ENCODE assay signal across 9 cellular contexts in the genomic region with DNA sequence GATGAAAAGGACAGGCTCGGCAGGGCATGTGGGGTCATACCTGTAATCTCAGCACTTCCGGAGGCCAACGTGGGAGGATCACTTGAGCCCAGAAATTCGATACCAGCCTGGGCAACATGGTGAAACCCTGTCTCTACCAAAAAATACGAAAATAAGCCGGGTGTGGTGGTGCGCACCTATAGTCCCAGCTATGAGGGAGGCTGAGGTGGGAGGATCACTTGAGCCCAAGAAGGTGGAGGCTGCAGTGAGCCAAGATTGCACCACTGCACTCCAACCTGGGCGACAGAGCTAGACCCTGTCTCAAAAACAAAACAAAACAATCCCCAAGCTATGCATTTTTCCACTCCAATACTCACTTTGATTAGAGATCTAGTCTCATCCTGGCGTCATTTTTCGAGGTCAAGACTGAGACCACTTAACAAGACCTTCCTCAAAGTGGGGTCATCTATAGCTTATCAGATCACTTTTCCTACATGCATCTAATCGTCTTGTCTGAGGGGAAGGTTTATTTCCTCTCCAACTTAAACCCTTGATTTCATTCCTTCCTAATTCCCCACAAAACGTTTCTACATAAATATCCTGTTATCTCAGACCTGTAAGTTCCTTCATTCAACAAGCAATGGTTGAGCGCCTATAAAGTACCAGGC. TPM values are rescaled to one million over a fixed set of nuclear protein-coding genes. Genes with fewer than 3 reads are reported as not detected.
DNase-seq lines count a peak whose midpoint lies in the region; ATAC-seq and TF ChIP-seq lines count a peak whose summit lies in the region.
"Had no signal": no experiment of that assay in that cellular context is flagged by ENCODE, and none has a peak within 500 bp of the region (broad histone marks: within the 10 kb centered on the region; RNA-seq: fewer than 3 reads in every experiment).

No MANE protein-coding gene starts in this region.

- no peaks in the 10 kb centered on the region for H3K27me3 Mint-ChIP-seq in naive thymus-derived CD8-positive, alpha-beta T cell

- DNase-seq in AG04450 (ENCODE audit: low read depth, low spot score) = no peak
- DNase-seq in Jurkat, Clone E6-1 (ENCODE audit: low read depth, low spot score) = no peak
- DNase-seq in coronary artery (ENCODE audit: low spot score) = no peak
- no peak for DNase-seq in naive thymus-derived CD8-positive, alpha-beta T cell
- DNase-seq in stimulated activated CD4-positive, alpha-beta T cell treated with anti-CD3 and anti-CD28 coated beads, Interleukin-1b, Interleukin-23, amount 100 ng/mL, for 48 hours = no peak
- DNase-seq in germinal center (ENCODE audit: low spot score) = no peak
- DNase-seq in GF-D8 (lab: John Stamatoyannopoulos, UW) = no peak
- DNase-seq: NCI-H1417 treated with DMSO at 0.1 percent for 48 hours had no signal

- no peak for TF ChIP-seq CTCF in AG04450 (IDR thresholded peaks at IDR 0.05; ENCODE audit: low read depth, low read length)
- TF ChIP-seq CTCF in coronary artery (IDR thresholded peaks at IDR 0.05) = no peak

- H3K4me3 ChIP-seq in AG04450 (ENCODE audit: low read depth, low read length) (peak overlapping the region; percentile 72), coronary artery (peak overlapping the region; percentile 90)
- H3K4me3 ChIP-seq in Jurkat, Clone E6-1 (ENCODE audit: low read length) = peak overlapping the region; percentile 72

- POLR2A ChIA-PET in AG04450 (lab: Yijun Ruan, JAX) = no interaction called here
- POLR2A ChIA-PET in naive thymus-derived CD8-positive, alpha-beta T cell (lab: Charles Lee) = interaction anchor here (0.9 to 1.0 kb wide), 2 partner anchors 14 to 151 kb away, joined by 3 to 5 read pairs; no protein-coding TSS in a partner anchor

- ATAC-seq in naive thymus-derived CD8-positive, alpha-beta T cell = no peak
- no peak for ATAC-seq in GM18909 (IDR thresholded peaks at IDR 0.05; ENCODE audit: poor library complexity, unreplicated experiment)

- CTCF ChIA-PET in AG04450 (lab: Charles Lee) = no interaction called here

- peak overlapping the region; percentile 90 to 98 (median 97) for H3K27ac Mint-ChIP-seq in naive thymus-derived CD8-positive, alpha-beta T cell

- no peaks in the 10 kb centered on the region for H3K9me3 ChIP-seq in AG04450 (ENCODE audit: control insufficient read depth, insufficient read depth, low read length)

- peak overlapping the region; percentile 88 to 100 (median 94) for H3K4me3 Mint-ChIP-seq in naive thymus-derived CD8-positive, alpha-beta T cell

- H3K4me1 Mint-ChIP-seq in naive thymus-derived CD8-positive, alpha-beta T cell = peaks cover 7 to 28% (median 22%) of the 10 kb centered on the region in 4 donors

- H3K9me3 Mint-ChIP-seq in naive thymus-derived CD8-positive, alpha-beta T cell = no peaks in the 10 kb centered on the region

- H3K27me3 ChIP-seq in AG04450 (ENCODE audit: control insufficient read depth, insufficient read depth, low read length) = no peaks in the 10 kb centered on the region

- H3K27ac ChIP-seq in AG04450 (ENCODE audit: low read depth, low read length) = no peak overlapping the region
- H3K27ac ChIP-seq in coronary artery = peak overlapping the region in 1 of 2 donors; percentile 93

- H3K36me3 Mint-ChIP-seq in naive thymus-derived CD8-positive, alpha-beta T cell = peaks cover 0 to 17% (median 0%) of the 10 kb centered on the region in 3 donors

RNA-seq across cellular contexts. Expression of a gene that starts 1.3 kb away (rescaled TPM):
- polyA plus RNA-seq in AG04450 (2011; rRNA removed) = 3.8 and 5.0 TPM in 2 replicates
- 1.7 and 1.9 TPM in 2 replicates for polyA minus RNA-seq in AG04450 (2011; rRNA and poly(A)+ RNA removed)
- polyA plus RNA-seq in Jurkat, Clone E6-1 (2012; ENCODE audit: insufficient read depth, insufficient read length) = 14.0 TPM
- total RNA-seq in naive thymus-derived CD8-positive, alpha-beta T cell = 10 to 100 TPM; 17.1 to 18.7 TPM
- 1 to 10 TPM; 2.4 to 6.3 (median 2.8) TPM for polyA plus RNA-seq in naive thymus-derived CD8-positive, alpha-beta T cell

RNA-seq across cellular contexts. Expression of a gene that starts 46.6 kb away (rescaled TPM):
- not detected in 2 replicates for polyA plus RNA-seq in AG04450 (2011; rRNA removed)
- not detected in 2 replicates for polyA minus RNA-seq in AG04450 (2011; rRNA and poly(A)+ RNA removed)
- polyA plus RNA-seq in Jurkat, Clone E6-1 (2012; ENCODE audit: insufficient read depth, insufficient read length) = not detected
- not detected for total RNA-seq in naive thymus-derived CD8-positive, alpha-beta T cell
- not detected for polyA plus RNA-seq in naive thymus-derived CD8-positive, alpha-beta T cell
